In the genomic region with DNA sequence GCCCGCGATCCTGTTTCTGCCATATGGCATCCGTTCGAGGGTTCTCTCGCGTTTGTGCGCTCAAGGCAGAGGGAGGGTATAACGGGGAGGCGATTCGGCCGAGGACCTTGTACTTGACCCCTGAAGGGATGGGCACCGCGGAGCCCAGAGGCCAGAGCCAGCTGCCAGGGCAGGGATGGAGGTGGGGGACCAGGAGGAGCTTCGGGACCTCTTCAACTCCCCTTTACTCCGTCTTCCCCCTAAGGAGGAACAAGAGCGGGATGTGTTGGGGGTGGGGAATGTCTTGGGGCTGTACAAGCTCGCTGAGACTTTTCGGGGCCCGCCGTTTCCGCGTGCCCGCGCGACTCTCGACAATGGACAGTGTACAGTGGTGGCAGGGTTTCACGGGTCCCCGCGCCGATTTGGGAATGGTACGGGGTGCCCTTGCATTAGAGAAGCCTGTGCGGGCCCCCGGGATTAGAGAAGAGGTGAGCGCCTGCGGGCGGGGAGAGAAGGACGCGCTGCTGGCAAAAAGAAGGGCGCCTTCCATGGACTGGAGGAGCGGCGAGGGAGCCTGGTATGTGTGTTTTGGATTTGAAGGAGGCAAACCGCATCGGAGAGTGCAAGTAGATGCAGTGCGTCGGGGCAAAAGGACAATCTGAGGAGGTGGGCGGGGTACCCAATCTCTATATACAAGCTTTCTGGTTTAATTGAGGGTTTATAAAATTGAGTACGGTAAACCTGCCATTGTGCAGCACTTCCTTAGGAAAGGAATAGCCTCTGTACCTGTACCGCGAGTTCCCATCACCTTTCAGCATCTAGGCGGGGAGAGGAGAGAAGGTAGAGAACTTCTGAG, we compare ENCODE assay signal across 8 cellular contexts. TPM values are rescaled to one million over a fixed set of nuclear protein-coding genes. Genes with fewer than 3 reads are reported as not detected.
DNase-seq lines count a peak whose midpoint lies in the region; ATAC-seq, FAIRE-seq and TF ChIP-seq lines count a peak whose summit lies in the region.

No MANE protein-coding gene starts in this region.

- no peaks in the 10 kb centered on the region for H3K36me3 Mint-ChIP-seq in CD8-positive, alpha-beta T cell

- H3K27ac ChIP-seq in CD8-positive, alpha-beta T cell (ENCODE audit: low read depth, low read length), result no peak overlapping the region
- H3K27ac ChIP-seq in kidney (ENCODE audit: low read depth in 2 of 2, low read length in 2 of 2) (peak overlapping the region; percentile 77 to 82), subcutaneous abdominal adipose tissue (ENCODE audit: low read depth, low read length) (no peak overlapping the region)

- peaks cover 8% of the 10 kb centered on the region for H3K4me1 Mint-ChIP-seq in CD8-positive, alpha-beta T cell (ENCODE audit: low read depth)

- H3K36me3 ChIP-seq in CD8-positive, alpha-beta T cell (ENCODE audit: insufficient read depth, low read length), result no peaks in the 10 kb centered on the region
- H3K36me3 ChIP-seq in kidney (ENCODE audit: control insufficient read depth in 1 of 2, insufficient read depth in 2 of 2, low read length in 2 of 2) (no peaks in the 10 kb centered on the region), subcutaneous abdominal adipose tissue (ENCODE audit: control insufficient read depth in 5 of 5, insufficient read depth in 5 of 5, low read length in 5 of 5) (no peaks in the 10 kb centered on the region)

- peak in 1 of 7 experiments; percentile 6 for DNase-seq in CD8-positive, alpha-beta T cell
- DNase-seq in HT-29 (ENCODE audit: low spot score) (peak; percentile 79), astrocyte of the cerebellum (ENCODE audit: low read depth) (no peak), kidney (peak; percentile 78), NCI-H1930 (lab: John Stamatoyannopoulos, UW) (no peak), NCI-H2107 (lab: John Stamatoyannopoulos, UW) (no peak), EL (no peak)

- POLR2A ChIA-PET in CD8-positive, alpha-beta T cell (lab: Charles Lee), result no interaction called here

- CTCF ChIA-PET in CD8-positive, alpha-beta T cell (lab: Charles Lee), result no interaction called here

- FAIRE-seq in kidney (lab: Jason Lieb, UNC), result no peak

- H3K27me3 ChIP-seq in CD8-positive, alpha-beta T cell (ENCODE audit: insufficient read depth, low read length), result no peaks in the 10 kb centered on the region
- peaks cover 7 to 33% (median 21%) of the 10 kb centered on the region in 5 donors for H3K27me3 ChIP-seq in subcutaneous abdominal adipose tissue (ENCODE audit: control insufficient read depth in 5 of 5, insufficient read depth in 4 of 5, low read length in 5 of 5)

- H3K9ac ChIP-seq in kidney (ENCODE audit: low read length in 2 of 2) (peak overlapping the region; percentile 34 to 41), subcutaneous abdominal adipose tissue (ENCODE audit: low read length in 5 of 5) (no peak overlapping the region)

- H3K4me3 Mint-ChIP-seq in CD8-positive, alpha-beta T cell, result peak overlapping the region; percentile 40

- TF ChIP-seq CTCF in CD8-positive, alpha-beta T cell (IDR thresholded peaks at IDR 0.05), result no peak
- TF ChIP-seq CTCF in astrocyte of the cerebellum (IDR thresholded peaks at IDR 0.05; ENCODE audit: low read depth, low read length, missing control alignments), result no peak
- no peak for TF ChIP-seq CTCF in kidney (IDR thresholded peaks at IDR 0.05; ENCODE audit: borderline replicate concordance, extremely low read depth, insufficient read depth)

- peaks cover 34% of the 10 kb centered on the region for H3K27me3 Mint-ChIP-seq in CD8-positive, alpha-beta T cell (ENCODE audit: low read depth)

- intact Hi-C loops in CD8-positive, alpha-beta T cell (cut with DNase I, micrococcal nuclease), result no loop called here
- intact Hi-C loops in kidney (cut with DNase I), result no loop called here

- no peak overlapping the region for H3K4me3 ChIP-seq in CD8-positive, alpha-beta T cell (ENCODE audit: low read depth, low read length)
- H3K4me3 ChIP-seq in astrocyte of the cerebellum (ENCODE audit: low read depth, low read length) (peak overlapping the region; percentile 58), kidney (ENCODE audit: low read length in 2 of 2) (peak overlapping the region; percentile 63 to 77), subcutaneous abdominal adipose tissue (ENCODE audit: low read depth in 1 of 5, low read length in 5 of 5) (peak overlapping the region; percentile 31 to 71 (median 65))

- in situ Hi-C loops in astrocyte of the cerebellum (cut with HindIII; ENCODE audit: low sequenced_read_pairs), result no loop called here

- no peak for ATAC-seq in CD8-positive, alpha-beta T cell

- H3K27ac Mint-ChIP-seq in CD8-positive, alpha-beta T cell, result no peak overlapping the region

- no peaks in the 10 kb centered on the region for H3K9me3 ChIP-seq in CD8-positive, alpha-beta T cell (ENCODE audit: low read length)
- H3K9me3 ChIP-seq in kidney (ENCODE audit: control insufficient read depth in 1 of 2, low read length in 2 of 2) (no peaks in the 10 kb centered on the region), subcutaneous abdominal adipose tissue (ENCODE audit: control insufficient read depth in 5 of 5, low read length in 5 of 5) (no peaks in the 10 kb centered on the region)

- no peaks in the 10 kb centered on the region for H3K9me3 Mint-ChIP-seq in CD8-positive, alpha-beta T cell

- peaks cover 4% of the 10 kb centered on the region for H3K4me1 ChIP-seq in CD8-positive, alpha-beta T cell (ENCODE audit: insufficient read depth, low read length)
- H3K4me1 ChIP-seq in kidney (ENCODE audit: control insufficient read depth in 1 of 2, insufficient read depth in 1 of 2, low read depth in 1 of 2, low read length in 2 of 2) (no peaks in the 10 kb centered on the region), subcutaneous abdominal adipose tissue (ENCODE audit: control insufficient read depth in 5 of 5, insufficient read depth in 5 of 5, low read length in 5 of 5) (peaks cover 0 to 22% (median 21%) of the 10 kb centered on the region in 5 donors)

RNA-seq across cellular contexts. Expression of a gene that starts 0.8 kb away (rescaled TPM):
- total RNA-seq in CD8-positive, alpha-beta T cell, result under 1 TPM; 0.14 to 0.36 TPM
- 36.0 and 36.2 TPM in 2 replicates for total RNA-seq in HT-29 (2014; rRNA removed; shearing (Covaris generic))
- 42.2 TPM for total RNA-seq in kidney
- 20.0 TPM for polyA plus RNA-seq in kidney (ENCODE audit: insufficient read depth, low read depth, low replicate concordance)

Comparison
In these comparisons a context has a peak if more than half of its experiments do, and no peak if none do; other contexts are left out.
1. DNase-seq: peak in HT-29 (single experiment) and kidney (single experiment); none in astrocyte of the cerebellum (single experiment), NCI-H1930 (0 of 2), NCI-H2107 (single experiment) and EL (single experiment).
2. H3K27ac ChIP-seq: peak in kidney (2 of 2); none in CD8-positive, alpha-beta T cell (single experiment) and subcutaneous abdominal adipose tissue (single experiment).
3. H3K9ac ChIP-seq: peak in kidney (2 of 2); none in subcutaneous abdominal adipose tissue (0 of 5).
4. RNA of a gene that starts 0.8 kb away (total RNA-seq): 42.2 TPM in kidney (single experiment) and 36.0 to 36.2 TPM in HT-29; 0.14 to 0.36 TPM in CD8-positive, alpha-beta T cell; every median in the first group is over 10 times any median in the second.